8 cellular contexts compared by ENCODE assay signal in genomic region chr2:63842149-63843061, GRCh38. TPM values are rescaled to one million over a fixed set of nuclear protein-coding genes. Genes with fewer than 3 reads are reported as not detected.
A peak's percentile ranks its signal among the peaks of the same experiment; 100 is the strongest.
DNase-seq lines count a peak whose midpoint lies in the region; ATAC-seq and TF ChIP-seq lines count a peak whose summit lies in the region.

No MANE protein-coding gene starts in this region.

- peak overlapping the region; percentile 95 for H3K27ac ChIP-seq in Panc1 (ENCODE audit: low read length)
- peak overlapping the region; percentile 98 to 99 for H3K27ac ChIP-seq in left lung

- in situ Hi-C loops in Panc1 (cut with HindIII; ENCODE audit: low pct_unique_long_range_greater_than_20kb, low sequenced_read_pairs), result no loop called here

- peak overlapping the region; percentile 72 for H3K4me3 ChIP-seq in BE2C (ENCODE audit: low read depth, low read length)
- H3K4me3 ChIP-seq in Panc1 (ENCODE audit: low read depth in 2 of 2, low read length in 2 of 2), result peak overlapping the region; percentile 96 to 99
- peak overlapping the region; percentile 82 for H3K4me3 ChIP-seq in choroid plexus epithelial cell (ENCODE audit: low read depth, low read length)
- peak overlapping the region; percentile 88 to 91 for H3K4me3 ChIP-seq in left lung

- TF ChIP-seq CTCF in BE2C (IDR thresholded peaks at IDR 0.05; ENCODE audit: low read depth, low read length) (no peak), Panc1 (IDR thresholded peaks at IDR 0.05) (no peak), choroid plexus epithelial cell (conservative IDR thresholded peaks at IDR 0.05; ENCODE audit: low read depth, low read length) (no peak), left lung (IDR thresholded peaks at IDR 0.05) (no peak)

- intact Hi-C loops in Panc1 (cut with micrococcal nuclease; ENCODE audit: unreplicated experiment) (no loop called here), left lung (cut with DNase I) (no loop called here)

- H3K36me3 ChIP-seq in BE2C, result no peaks in the 10 kb centered on the region
- peaks cover 3% of the 10 kb centered on the region; the same call in 1 of the 2 replicates for H3K36me3 ChIP-seq in Panc1 (ENCODE audit: control insufficient read depth, insufficient read depth, low read length)
- no peaks in the 10 kb centered on the region for H3K36me3 ChIP-seq in left lung

- ATAC-seq in Panc1, result no peak
- ATAC-seq in left lung, result peak; percentile 18

- no peak for DNase-seq in BE2C
- DNase-seq in HEK293T (ENCODE audit: extremely low spot score), result peak; percentile 30
- DNase-seq in Panc1 (ENCODE audit: low read depth, low spot score), result no peak
- peak; percentile 88 for DNase-seq in choroid plexus epithelial cell (ENCODE audit: low read depth)
- peak in 1 of 2 donors; percentile 39 for DNase-seq in left lung
- DNase-seq in stromal cell of bone marrow (ENCODE audit: low read depth), result peak; percentile 67
- no peak for DNase-seq in activated effector memory CD4-positive, alpha-beta T cell treated with anti-CD3 and anti-CD28 coated beads, Interleukin-2, amount 50 U/mL, for 16 hours
- no peak for DNase-seq in stimulated activated CD4-positive, alpha-beta T cell treated with anti-CD3 and anti-CD28 coated beads, Interleukin-4, amount 100 ng/mL, for 4 hours

- CTCF ChIA-PET in HEK293T (lab: Yijun Ruan, JAX), result interaction anchor here (0.6 to 3.7 kb wide), 2 partner anchors 21 to 143 kb away, joined by 3 to 12 read pairs; no protein-coding TSS in a partner anchor
- CTCF ChIA-PET in Panc1 (lab: Charles Lee), result interaction anchor here (0.7 to 1.2 kb wide), 2 partner anchors 18 to 61 kb away, joined by 8 read pairs; no protein-coding TSS in a partner anchor

- H3K9me3 ChIP-seq in BE2C, result no peaks in the 10 kb centered on the region
- peaks cover 3% of the 10 kb centered on the region; the same call in 1 of the 2 replicates for H3K9me3 ChIP-seq in Panc1 (ENCODE audit: control insufficient read depth, insufficient read depth, low read depth, low read length)
- no peaks in the 10 kb centered on the region for H3K9me3 ChIP-seq in left lung

- POLR2A ChIA-PET in HEK293T (lab: Yijun Ruan, JAX), result interaction anchor here (0.9 to 3.3 kb wide), 13 partner anchors 7 to 144 kb away, joined by 3 to 20 read pairs (median 5); no protein-coding TSS in a partner anchor
- POLR2A ChIA-PET in Panc1 (lab: Charles Lee), result interaction anchor here (0.7 to 0.8 kb wide), 2 partner anchors 181 to 257 kb away, joined by 7 to 9 read pairs; no protein-coding TSS in a partner anchor

- H3K4me1 ChIP-seq in BE2C (peaks cover 2% of the 10 kb centered on the region), Panc1 (ENCODE audit: control insufficient read depth, insufficient read depth, low read length) (peaks cover 18% of the 10 kb centered on the region), left lung (peaks cover 20 to 59% of the 10 kb centered on the region in 2 donors)

- no peaks in the 10 kb centered on the region for H3K27me3 ChIP-seq in BE2C
- H3K27me3 ChIP-seq in Panc1 (ENCODE audit: control insufficient read depth, insufficient read depth, low read length), result no peaks in the 10 kb centered on the region
- H3K27me3 ChIP-seq in left lung, result no peaks in the 10 kb centered on the region

- TSS peak; percentile 70 for BruUV-seq in Panc1 (replicated peaks; lab: Mats Ljungman, UMichigan)

TF ChIP-seq in HEK293T, 16 proteins besides CTCF, POLR2A, EP300 and RAD21:
- TF ChIP-seq NFRKB (IDR thresholded peaks at IDR 0.05) (no peak), L3MBTL2 (conservative IDR thresholded peaks at IDR 0.05) (no peak), ZNF384 (IDR thresholded peaks at IDR 0.05) (peak; percentile 92), PKNOX1 (IDR thresholded peaks at IDR 0.05) (peak; percentile 95), CTBP1 (IDR thresholded peaks at IDR 0.05; ENCODE audit: borderline replicate concordance) (no peak)
TF ChIP-seq in HEK293T: peak in this region for 2.

RNA-seq across cellular contexts. Expression of gene UGP2, which starts 0.7 kb away (rescaled TPM):
- 13.0 TPM for polyA plus RNA-seq in BE2C (2012; ENCODE audit: insufficient read depth, insufficient read length, low read depth)
- total RNA-seq in Panc1 (2021; ENCODE audit: unreplicated experiment) (76.1 TPM), left lung (100 to 1,000 TPM; 150 to 165 TPM)
- 37.2 TPM for polyA plus RNA-seq in Panc1 (2012; ENCODE audit: insufficient read length)

Comparison
In these comparisons a context has a peak if more than half of its experiments do, and no peak if none do; other contexts are left out.
1. DNase-seq: peak in HEK293T (single experiment), choroid plexus epithelial cell (single experiment) and stromal cell of bone marrow (single experiment); none in BE2C (single experiment), Panc1 (single experiment), activated effector memory CD4-positive, alpha-beta T cell treated with anti-CD3 and anti-CD28 coated beads, Interleukin-2, amount 50 U/mL, for 16 hours (single experiment) and stimulated activated CD4-positive, alpha-beta T cell treated with anti-CD3 and anti-CD28 coated beads, Interleukin-4, amount 100 ng/mL, for 4 hours (0 of 2).
2. Peak in every context shown above with its lines, with median percentiles within 50 percentile points of each other: H3K4me3 ChIP-seq.